Comparison of ENCODE assay signal across 14 cellular contexts in genomic region chr4:26010266-26010665, GRCh38.
A peak's percentile ranks its signal among the peaks of the same experiment; 100 is the strongest.
DNase-seq lines count a peak whose midpoint lies in the region; TF ChIP-seq lines count a peak whose summit lies in the region.
"Had no signal": no experiment of that assay in that cellular context is flagged by ENCODE, and none has a peak within 500 bp of the region (broad histone marks: within the 10 kb centered on the region; RNA-seq: fewer than 3 reads in every experiment).

No MANE protein-coding gene starts in this region.

- peak overlapping the region; percentile 55 for H3K27ac Mint-ChIP-seq in activated CD4-positive, alpha-beta T cell treated with anti-CD3 and anti-CD28 coated beads, Interleukin-2, amount 10 ng/mL, durations not matched to agents 24 days and 14 days
- H3K27ac Mint-ChIP-seq in activated T-helper 1 cell treated with anti-CD3 and anti-CD28 coated beads, Interleukin-12 subunit alpha, Interleukin-12 subunit beta, Interleukin-2, Interleukin-4 antibody, amounts not matched to agents 30 ng/mL and 10 ng/mL and 1 ng/mL, durations not matched to agents 14 hours and 24 hours and 36 hours = peak overlapping the region; percentile 47
- H3K27ac Mint-ChIP-seq: CD4-positive, CD25-positive, alpha-beta regulatory T cell; GM23338 had no signal

- no peak overlapping the region for H3K4me3 Mint-ChIP-seq in activated CD4-positive, alpha-beta T cell treated with anti-CD3 and anti-CD28 coated beads, Interleukin-2, amount 10 ng/mL, durations not matched to agents 24 days and 14 days
- H3K4me3 Mint-ChIP-seq in activated T-helper 1 cell treated with anti-CD3 and anti-CD28 coated beads, Interleukin-12 subunit alpha, Interleukin-12 subunit beta, Interleukin-2, Interleukin-4 antibody, amounts not matched to agents 30 ng/mL and 10 ng/mL and 1 ng/mL, durations not matched to agents 14 hours and 24 hours and 36 hours = no peak overlapping the region
- H3K4me3 Mint-ChIP-seq: CD4-positive, CD25-positive, alpha-beta regulatory T cell; GM23338 had no signal

- H3K36me3 Mint-ChIP-seq in activated CD4-positive, alpha-beta T cell treated with anti-CD3 and anti-CD28 coated beads, Interleukin-2, amount 10 ng/mL, durations not matched to agents 24 days and 14 days (ENCODE audit: low read depth) = no peaks in the 10 kb centered on the region
- H3K36me3 Mint-ChIP-seq in activated T-helper 1 cell treated with anti-CD3 and anti-CD28 coated beads, Interleukin-12 subunit alpha, Interleukin-12 subunit beta, Interleukin-2, Interleukin-4 antibody, amounts not matched to agents 30 ng/mL and 10 ng/mL and 1 ng/mL, durations not matched to agents 14 hours and 24 hours and 36 hours (ENCODE audit: low read depth) = no peaks in the 10 kb centered on the region
- H3K36me3 Mint-ChIP-seq: CD4-positive, CD25-positive, alpha-beta regulatory T cell had no signal

- H3K27me3 Mint-ChIP-seq in activated CD4-positive, alpha-beta T cell treated with anti-CD3 and anti-CD28 coated beads, Interleukin-2, amount 10 ng/mL, durations not matched to agents 24 days and 14 days = peaks cover 26% of the 10 kb centered on the region
- peaks cover 12% of the 10 kb centered on the region for H3K27me3 Mint-ChIP-seq in activated T-helper 1 cell treated with anti-CD3 and anti-CD28 coated beads, Interleukin-12 subunit alpha, Interleukin-12 subunit beta, Interleukin-2, Interleukin-4 antibody, amounts not matched to agents 30 ng/mL and 10 ng/mL and 1 ng/mL, durations not matched to agents 14 hours and 24 hours and 36 hours (ENCODE audit: insufficient read depth)

- no peaks in the 10 kb centered on the region for H3K36me3 ChIP-seq in HAP-1 (replicated peaks)
- H3K36me3 ChIP-seq: BLaER1 treated with 17β-estradiol and CSF1 and Interleukin-3, amounts not matched to agents 10 nM and 100 nM had no signal

- intact Hi-C loops in activated CD4-positive, alpha-beta T cell treated with anti-CD3 and anti-CD28 coated beads, Interleukin-2, amount 10 ng/mL, durations not matched to agents 24 days and 14 days (cut with micrococcal nuclease) = no loop called here
- intact Hi-C loops in activated T-helper 1 cell treated with anti-CD3 and anti-CD28 coated beads, Interleukin-12 subunit alpha, Interleukin-12 subunit beta, Interleukin-2, Interleukin-4 antibody, amounts not matched to agents 30 ng/mL and 10 ng/mL and 1 ng/mL, durations not matched to agents 14 hours and 24 hours and 36 hours (cut with micrococcal nuclease) = no loop called here
- intact Hi-C loops in head of caudate nucleus (cut with DNase I) = no loop called here

- peaks cover 15% of the 10 kb centered on the region for H3K9me3 Mint-ChIP-seq in activated CD4-positive, alpha-beta T cell treated with anti-CD3 and anti-CD28 coated beads, Interleukin-2, amount 10 ng/mL, durations not matched to agents 24 days and 14 days
- H3K9me3 Mint-ChIP-seq in activated T-helper 1 cell treated with anti-CD3 and anti-CD28 coated beads, Interleukin-12 subunit alpha, Interleukin-12 subunit beta, Interleukin-2, Interleukin-4 antibody, amounts not matched to agents 30 ng/mL and 10 ng/mL and 1 ng/mL, durations not matched to agents 14 hours and 24 hours and 36 hours = peaks cover 12% of the 10 kb centered on the region

- TF ChIP-seq CTCF in fibroblast of the aortic adventitia (IDR thresholded peaks at IDR 0.05; ENCODE audit: insufficient read depth, low read length) = no peak

- peaks cover 10% of the 10 kb centered on the region for H3K4me1 Mint-ChIP-seq in activated CD4-positive, alpha-beta T cell treated with anti-CD3 and anti-CD28 coated beads, Interleukin-2, amount 10 ng/mL, durations not matched to agents 24 days and 14 days
- H3K4me1 Mint-ChIP-seq in activated T-helper 1 cell treated with anti-CD3 and anti-CD28 coated beads, Interleukin-12 subunit alpha, Interleukin-12 subunit beta, Interleukin-2, Interleukin-4 antibody, amounts not matched to agents 30 ng/mL and 10 ng/mL and 1 ng/mL, durations not matched to agents 14 hours and 24 hours and 36 hours (ENCODE audit: low read depth) = peaks cover 12% of the 10 kb centered on the region

- H3K4me1 ChIP-seq in HAP-1 = no peaks in the 10 kb centered on the region

- no peaks in the 10 kb centered on the region for H3K9me3 ChIP-seq in HAP-1

- peaks cover 3% of the 10 kb centered on the region; the same call in 1 of the 2 replicates for H3K27me3 ChIP-seq in HAP-1 (ENCODE audit: low read depth)
- H3K27me3 ChIP-seq: BLaER1 treated with 17β-estradiol and CSF1 and Interleukin-3, amounts not matched to agents 10 nM and 100 nM had no signal

- H3K4me3 ChIP-seq in fibroblast of the aortic adventitia (ENCODE audit: low read depth, low read length) = no peak overlapping the region
- H3K4me3 ChIP-seq in HAP-1 = no peak overlapping the region
- H3K4me3 ChIP-seq: BLaER1 treated with 17β-estradiol and CSF1 and Interleukin-3, amounts not matched to agents 10 nM and 100 nM; GM23338 had no signal

- in situ Hi-C loops in HAP-1 (cut with MboI; ENCODE audit: low sequenced_read_pairs) = no loop called here

- DNase-seq in activated CD4-positive, alpha-beta T cell treated with anti-CD3 and anti-CD28 coated beads, Interleukin-2, amount 10 ng/mL, durations not matched to agents 24 days and 14 days = no peak
- no peak for DNase-seq in activated CD4-positive, alpha-beta T cell treated with anti-CD3 and anti-CD28 coated beads for 4 hours
- no peak for DNase-seq in activated T-helper 1 cell treated with anti-CD3 and anti-CD28 coated beads, Interleukin-12 subunit alpha, Interleukin-12 subunit beta, Interleukin-2, Interleukin-4 antibody, amounts not matched to agents 30 ng/mL and 10 ng/mL and 1 ng/mL, durations not matched to agents 14 hours and 24 hours and 36 hours (ENCODE audit: low spot score)
- DNase-seq in fibroblast of the aortic adventitia (ENCODE audit: low read depth) = peak; percentile 59
- DNase-seq in HAP-1 (ENCODE audit: low spot score in 2 of 2) = no peak
- DNase-seq in head of caudate nucleus = no peak
- DNase-seq in NCI-H524 treated with DMSO at 0.1 percent for 48 hours (lab: John Stamatoyannopoulos, UW) = no peak
- DNase-seq: 8988T; CD4-positive, CD25-positive, alpha-beta regulatory T cell; DMS53; H7; IMR-90 had no signal
